In the genomic region with DNA sequence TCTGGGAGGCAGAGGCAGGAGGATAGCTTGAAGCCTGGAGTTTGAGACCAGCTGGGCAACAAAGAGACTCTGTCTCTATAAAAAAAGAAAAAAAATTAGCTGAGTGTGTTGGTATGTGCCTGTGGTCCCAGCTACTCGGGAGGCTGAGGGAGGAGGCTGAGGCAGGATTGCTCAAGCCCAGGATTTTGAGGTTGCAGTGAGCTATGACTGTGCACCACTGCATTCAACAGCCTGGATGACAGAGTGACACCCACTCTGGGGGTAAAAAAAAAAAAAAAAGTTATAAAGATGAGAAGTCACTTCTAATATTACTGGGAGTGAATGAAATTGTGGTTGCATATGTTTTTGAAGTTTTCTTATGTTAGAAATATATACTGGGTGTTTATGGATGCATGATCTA, we compare ENCODE assay signal across 1 cellular context.
TF ChIP-seq lines count a peak whose summit lies in the region.

No MANE protein-coding gene starts in this region.

TF ChIP-seq in K562, 482 proteins besides CTCF, POLR2A, EP300 and RAD21:
- TF ChIP-seq ZNF551 (CRISPR knock-in tag; IDR thresholded peaks at IDR 0.05): no peak
TF ChIP-seq in K562: peak in this region for 0.
